Comparison of ENCODE assay signal across 20 cellular contexts in genomic region chr2:216119986-216120385, GRCh38. TPM values are rescaled to one million over a fixed set of nuclear protein-coding genes. Genes with fewer than 3 reads are reported as not detected.
DNase-seq lines count a peak whose midpoint lies in the region; ATAC-seq and TF ChIP-seq lines count a peak whose summit lies in the region.
"Had no signal": no experiment of that assay in that cellular context is flagged by ENCODE, and none has a peak within 500 bp of the region (broad histone marks: within the 10 kb centered on the region; RNA-seq: fewer than 3 reads in every experiment).

No MANE protein-coding gene starts in this region.

- peaks cover 93% of the 10 kb centered on the region for H3K79me2 ChIP-seq in DND-41 (ENCODE audit: insufficient read depth, low read length)

- peaks cover 83% of the 10 kb centered on the region for H3K4me1 Mint-ChIP-seq in CD4-positive, alpha-beta T cell (ENCODE audit: low read depth)
- peaks cover 78% of the 10 kb centered on the region for H3K4me1 Mint-ChIP-seq in activated T-helper 1 cell treated with anti-CD3 and anti-CD28 coated beads, Interleukin-12 subunit alpha, Interleukin-12 subunit beta, Interleukin-2, Interleukin-4 antibody, amounts not matched to agents 30 ng/mL and 10 ng/mL and 1 ng/mL, durations not matched to agents 14 hours and 24 hours and 36 hours (ENCODE audit: low read depth)
- H3K4me1 Mint-ChIP-seq in natural killer cell = peaks cover 41 to 52% of the 10 kb centered on the region in 2 donors

- H2AFZ ChIP-seq in DND-41 (ENCODE audit: low read depth, low read length) = no peak overlapping the region
- H2AFZ ChIP-seq: parathyroid adenoma had no signal

- peaks cover 24% of the 10 kb centered on the region for H3K4me1 ChIP-seq in DND-41 (ENCODE audit: insufficient read depth, low read length)
- H3K4me1 ChIP-seq in HAP-1 = peaks cover 31% of the 10 kb centered on the region
- H3K4me1 ChIP-seq: parathyroid adenoma had no signal

- no peaks in the 10 kb centered on the region for H3K27me3 ChIP-seq in CD4-positive, alpha-beta T cell (ENCODE audit: control insufficient read depth, insufficient read depth, low read length)
- H3K27me3 ChIP-seq in DND-41 (ENCODE audit: insufficient read depth, low read length, poor library complexity) (no peaks in the 10 kb centered on the region), HAP-1 (ENCODE audit: low read depth) (no peaks in the 10 kb centered on the region)
- H3K27me3 ChIP-seq: testis had no signal

- H3K9me3 ChIP-seq in CD4-positive, alpha-beta T cell (ENCODE audit: control insufficient read depth, low read length) = no peaks in the 10 kb centered on the region
- no peaks in the 10 kb centered on the region for H3K9me3 ChIP-seq in DND-41 (ENCODE audit: insufficient read depth, low read length, severe bottlenecking)
- H3K9me3 ChIP-seq in HAP-1 = no peaks in the 10 kb centered on the region
- H3K9me3 ChIP-seq: testis had no signal

- H3K27me3 Mint-ChIP-seq in CD4-positive, alpha-beta T cell = no peaks in the 10 kb centered on the region
- H3K27me3 Mint-ChIP-seq in activated T-helper 1 cell treated with anti-CD3 and anti-CD28 coated beads, Interleukin-12 subunit alpha, Interleukin-12 subunit beta, Interleukin-2, Interleukin-4 antibody, amounts not matched to agents 30 ng/mL and 10 ng/mL and 1 ng/mL, durations not matched to agents 14 hours and 24 hours and 36 hours (ENCODE audit: insufficient read depth) = no peaks in the 10 kb centered on the region
- no peaks in the 10 kb centered on the region for H3K27me3 Mint-ChIP-seq in natural killer cell (ENCODE audit: low read depth in 2 of 2)
- H3K27me3 Mint-ChIP-seq: B cell had no signal

- no peaks in the 10 kb centered on the region for H3K9me3 Mint-ChIP-seq in CD4-positive, alpha-beta T cell
- H3K9me3 Mint-ChIP-seq in activated T-helper 1 cell treated with anti-CD3 and anti-CD28 coated beads, Interleukin-12 subunit alpha, Interleukin-12 subunit beta, Interleukin-2, Interleukin-4 antibody, amounts not matched to agents 30 ng/mL and 10 ng/mL and 1 ng/mL, durations not matched to agents 14 hours and 24 hours and 36 hours = no peaks in the 10 kb centered on the region
- no peaks in the 10 kb centered on the region for H3K9me3 Mint-ChIP-seq in natural killer cell

- no peak for ATAC-seq in CD4-positive, alpha-beta T cell (ENCODE audit: poor library complexity)
- ATAC-seq in DND-41 (ENCODE audit: insufficient read depth, low read depth) (peak; percentile 33; the same call in 1 of the 3 replicates), natural killer cell (no peak), GM19455 (IDR thresholded peaks at IDR 0.05; ENCODE audit: unreplicated experiment) (no peak)
- ATAC-seq: left ventricle myocardium superior had no signal

- CTCF ChIA-PET in CD4-positive, alpha-beta T cell (lab: Charles Lee) = interaction anchor here (1.0 to 1.6 kb wide), 3 partner anchors 12 to 26 kb away, joined by 3 read pairs; no protein-coding TSS in a partner anchor

- POLR2A ChIA-PET in CD4-positive, alpha-beta T cell (lab: Charles Lee) = interaction anchor here (1.4 to 2.0 kb wide), 2 partner anchors 11 to 39 kb away, joined by 4 to 6 read pairs; partner anchors contain the start of genes PECR and XRCC5

- no peak for TF ChIP-seq CTCF in CD4-positive, alpha-beta T cell (IDR thresholded peaks at IDR 0.05)
- TF ChIP-seq CTCF in DND-41 (IDR thresholded peaks at IDR 0.05; ENCODE audit: borderline replicate concordance, extremely low read depth, low read length, poor library complexity, severe bottlenecking) (no peak), natural killer cell (IDR thresholded peaks at IDR 0.05) (no peak)

- in situ Hi-C loops in HAP-1 (cut with MboI; ENCODE audit: low sequenced_read_pairs) = no loop called here

- H3K36me3 Mint-ChIP-seq in CD4-positive, alpha-beta T cell (ENCODE audit: low read depth) = peaks cover 94% of the 10 kb centered on the region
- H3K36me3 Mint-ChIP-seq in activated T-helper 1 cell treated with anti-CD3 and anti-CD28 coated beads, Interleukin-12 subunit alpha, Interleukin-12 subunit beta, Interleukin-2, Interleukin-4 antibody, amounts not matched to agents 30 ng/mL and 10 ng/mL and 1 ng/mL, durations not matched to agents 14 hours and 24 hours and 36 hours (ENCODE audit: low read depth) = peaks cover 77% of the 10 kb centered on the region
- peaks cover 55% of the 10 kb centered on the region for H3K36me3 Mint-ChIP-seq in natural killer cell

- H4K20me1 ChIP-seq in DND-41 (ENCODE audit: insufficient read depth, low read length) = peaks cover 8% of the 10 kb centered on the region; the same call in 1 of the 2 replicates

- H3K27ac ChIP-seq in CD4-positive, alpha-beta T cell (ENCODE audit: low read depth, low read length) = no peak overlapping the region
- no peak overlapping the region for H3K27ac ChIP-seq in DND-41 (ENCODE audit: low read length)
- H3K27ac ChIP-seq: epithelial cell of prostate, parathyroid adenoma, testis had no signal

- no peak overlapping the region for H3K4me3 ChIP-seq in DND-41 (ENCODE audit: low read depth in 1 of 2, low read length in 2 of 2)
- H3K4me3 ChIP-seq in HAP-1 = no peak overlapping the region
- H3K4me3 ChIP-seq: testis had no signal

- no peak overlapping the region for H3K9ac ChIP-seq in DND-41 (ENCODE audit: low read depth, low read length)
- H3K9ac ChIP-seq: parathyroid adenoma had no signal

- peak overlapping the region; percentile 69 for H3K27ac Mint-ChIP-seq in CD4-positive, alpha-beta T cell
- peak overlapping the region; percentile 95 for H3K27ac Mint-ChIP-seq in activated T-helper 1 cell treated with anti-CD3 and anti-CD28 coated beads, Interleukin-12 subunit alpha, Interleukin-12 subunit beta, Interleukin-2, Interleukin-4 antibody, amounts not matched to agents 30 ng/mL and 10 ng/mL and 1 ng/mL, durations not matched to agents 14 hours and 24 hours and 36 hours
- H3K27ac Mint-ChIP-seq in natural killer cell = peak overlapping the region; percentile 45 to 98
- H3K27ac Mint-ChIP-seq: B cell had no signal

- intact Hi-C loops in CD4-positive, alpha-beta T cell (cut with DNase I, micrococcal nuclease) = loop anchor here in 1 of 2 experiments (10.0 kb wide), 1 partner anchor 65 kb away; no protein-coding TSS in a partner anchor
- intact Hi-C loops in activated T-helper 1 cell treated with anti-CD3 and anti-CD28 coated beads, Interleukin-12 subunit alpha, Interleukin-12 subunit beta, Interleukin-2, Interleukin-4 antibody, amounts not matched to agents 30 ng/mL and 10 ng/mL and 1 ng/mL, durations not matched to agents 14 hours and 24 hours and 36 hours (cut with micrococcal nuclease) = loop anchor here (1.0 to 2.0 kb wide), 6 partner anchors 10 to 1103 kb away; partner anchors contain the start of genes PECR, SMARCAL1 and TMEM169
- intact Hi-C loops in natural killer cell (cut with micrococcal nuclease) = no loop called here

- H3K36me3 ChIP-seq in DND-41 (ENCODE audit: insufficient read depth, low read length) (peaks cover 99% of the 10 kb centered on the region), HAP-1 (replicated peaks) (peaks cover 91% of the 10 kb centered on the region)

- peak overlapping the region; percentile 43 for H3K4me3 Mint-ChIP-seq in CD4-positive, alpha-beta T cell
- peak overlapping the region; percentile 78 for H3K4me3 Mint-ChIP-seq in activated T-helper 1 cell treated with anti-CD3 and anti-CD28 coated beads, Interleukin-12 subunit alpha, Interleukin-12 subunit beta, Interleukin-2, Interleukin-4 antibody, amounts not matched to agents 30 ng/mL and 10 ng/mL and 1 ng/mL, durations not matched to agents 14 hours and 24 hours and 36 hours
- H3K4me3 Mint-ChIP-seq in natural killer cell = no peak overlapping the region
- H3K4me3 Mint-ChIP-seq: B cell had no signal

- no peak for DNase-seq in CD4-positive, alpha-beta T cell
- DNase-seq in DND-41 (no peak), natural killer cell (no peak), HAP-1 (ENCODE audit: low spot score in 2 of 2) (no peak), superior temporal gyrus (ENCODE audit: extremely low spot score) (no peak)
- DNase-seq in activated T-helper 1 cell treated with anti-CD3 and anti-CD28 coated beads, Interleukin-12 subunit alpha, Interleukin-12 subunit beta, Interleukin-2, Interleukin-4 antibody, amounts not matched to agents 30 ng/mL and 10 ng/mL and 1 ng/mL, durations not matched to agents 14 hours and 24 hours and 36 hours (ENCODE audit: low spot score) = no peak
- DNase-seq: activated CD4-positive, alpha-beta T cell treated with anti-CD3 and anti-CD28 coated beads for 4 hours; activated effector memory CD4-positive, alpha-beta T cell treated with anti-CD3 and anti-CD28 coated beads, Interleukin-2, amount 50 U/mL, for 16 hours; dermis blood vessel endothelial cell; foreskin melanocyte; left ventricle myocardium superior; NCI-H146; NCI-H446 treated with DMSO at 0.1 percent for 48 hours; Right ventricle myocardium superior; stimulated activated CD4-positive, alpha-beta T cell treated with anti-CD3 and anti-CD28 coated beads, Interleukin-4, amount 100 ng/mL, for 1 hour; testis had no signal

- H3K4me2 ChIP-seq in DND-41 (ENCODE audit: insufficient read depth, low read length) = no peak overlapping the region

RNA-seq across cellular contexts. Expression of gene XRCC5, which starts 10.8 kb away (rescaled TPM):
- 100 to 1,000 TPM; 126 to 129 TPM for total RNA-seq in CD4-positive, alpha-beta T cell
- total RNA-seq in activated T-helper 1 cell treated with anti-CD3 and anti-CD28 coated beads, Interleukin-12 subunit alpha, Interleukin-12 subunit beta, Interleukin-2, Interleukin-4 antibody, amounts not matched to agents 30 ng/mL and 10 ng/mL and 1 ng/mL, durations not matched to agents 14 hours and 24 hours and 36 hours = 430 and 484 TPM in 2 replicates
- 100 to 1,000 TPM; 188 to 220 (median 201) TPM for total RNA-seq in natural killer cell

RNA-seq across cellular contexts. Expression of gene TMEM169, which starts 38.3 kb away (rescaled TPM):
- total RNA-seq in CD4-positive, alpha-beta T cell = under 1 TPM; 0.27 to 0.53 TPM
- 0.93 and 2.2 TPM in 2 replicates for total RNA-seq in activated T-helper 1 cell treated with anti-CD3 and anti-CD28 coated beads, Interleukin-12 subunit alpha, Interleukin-12 subunit beta, Interleukin-2, Interleukin-4 antibody, amounts not matched to agents 30 ng/mL and 10 ng/mL and 1 ng/mL, durations not matched to agents 14 hours and 24 hours and 36 hours
- 1 to 10 TPM in 1 of 3 donors, under 1 TPM in 2; 0.68 to 1.5 (median 0.98) TPM for total RNA-seq in natural killer cell

RNA-seq across cellular contexts. Expression of gene PECR, which starts 38.4 kb away (rescaled TPM):
- 10 to 100 TPM in 1 of 2 experiments, 1 to 10 TPM in 1; 9.1 to 10.3 TPM for total RNA-seq in CD4-positive, alpha-beta T cell
- total RNA-seq in activated T-helper 1 cell treated with anti-CD3 and anti-CD28 coated beads, Interleukin-12 subunit alpha, Interleukin-12 subunit beta, Interleukin-2, Interleukin-4 antibody, amounts not matched to agents 30 ng/mL and 10 ng/mL and 1 ng/mL, durations not matched to agents 14 hours and 24 hours and 36 hours = 14.0 and 17.6 TPM in 2 replicates
- 10 to 100 TPM; 15.4 to 25.7 (median 17.5) TPM for total RNA-seq in natural killer cell
